Comparison of ENCODE assay signal across 19 cellular contexts in genomic region chr6:18053071-18053475, GRCh38.
DNase-seq lines count a peak whose midpoint lies in the region; ATAC-seq and TF ChIP-seq lines count a peak whose summit lies in the region.
"Had no signal": no experiment of that assay in that cellular context is flagged by ENCODE, and none has a peak within 500 bp of the region (broad histone marks: within the 10 kb centered on the region; RNA-seq: fewer than 3 reads in every experiment).

No MANE protein-coding gene starts in this region.

- H3K4me1 ChIP-seq in PC-9 (replicated peaks; ENCODE audit: insufficient read depth): peaks cover 47% of the 10 kb centered on the region
- H3K4me1 ChIP-seq: right atrium auricular region, SJCRH30 had no signal

- peaks cover 8% of the 10 kb centered on the region for H3K9me3 Mint-ChIP-seq in progenitor cell of endocrine pancreas (ENCODE audit: low read depth)
- H3K9me3 Mint-ChIP-seq: activated naive CD8-positive, alpha-beta T cell treated with anti-CD3 and anti-CD28 coated beads for 36 hours; naive thymus-derived CD8-positive, alpha-beta T cell; stimulated activated memory B cell treated with anti-CD40 and anti-IgM and Interleukin-4, amounts not matched to agents 10 μg/mL and 1 μg/mL and 100 μg/mL, for 72 hours had no signal

- DNase-seq in Daoy (ENCODE audit: low read depth) (peak; percentile 10), PC-9 (peak; percentile 32 to 93), fibroblast of mammary gland (ENCODE audit: low read depth) (peak; percentile 64), progenitor cell of endocrine pancreas (ENCODE audit: low spot score, unreplicated experiment) (no peak), NCI-H2107 treated with DMSO at 0.1 percent for 48 hours (lab: John Stamatoyannopoulos, UW; ENCODE audit: unreplicated experiment) (no peak), NCI-H2107 (lab: John Stamatoyannopoulos, UW) (no peak)
- no peak for DNase-seq in stimulated activated naive CD8-positive, alpha-beta T cell treated with anti-CD3 and anti-CD28 coated beads, Interleukin-15, Interleukin-2, amounts not matched to agents 100 U/mL and 50 U/mL, for 24 hours
- DNase-seq: activated naive CD8-positive, alpha-beta T cell treated with anti-CD3 and anti-CD28 coated beads for 36 hours; cerebellar nuclear complex; islet precursor cell; naive thymus-derived CD8-positive, alpha-beta T cell; NCI-H1048; NCI-H774; SJCRH30; stimulated activated CD4-positive, alpha-beta T cell treated with anti-CD3 and anti-CD28 coated beads, Interleukin-4, amount 100 ng/mL, for 1 hour had no signal

- no peaks in the 10 kb centered on the region for H4K20me1 ChIP-seq in PC-9 (ENCODE audit: insufficient read depth)

- TF ChIP-seq CTCF in PC-9 (conservative IDR thresholded peaks at IDR 0.05) (no peak), fibroblast of mammary gland (conservative IDR thresholded peaks at IDR 0.05; ENCODE audit: control insufficient read depth, insufficient read depth, low read depth, low read length) (no peak), progenitor cell of endocrine pancreas (IDR thresholded peaks at IDR 0.05; ENCODE audit: unreplicated experiment) (no peak)

- H3K4me1 Mint-ChIP-seq in progenitor cell of endocrine pancreas (ENCODE audit: low read depth): peaks cover 34% of the 10 kb centered on the region
- H3K4me1 Mint-ChIP-seq: activated naive CD8-positive, alpha-beta T cell treated with anti-CD3 and anti-CD28 coated beads for 36 hours; naive thymus-derived CD8-positive, alpha-beta T cell had no signal

- no peaks in the 10 kb centered on the region for H3K9me2 ChIP-seq in PC-9 (ENCODE audit: insufficient read depth)

- no TSS peak for BruUV-seq in PC-9 (replicated peaks; lab: Mats Ljungman, UMichigan)

- peaks cover 40% of the 10 kb centered on the region for H3F3A ChIP-seq in PC-9 (ENCODE audit: insufficient read depth, low read depth)

- intact Hi-C loops in PC-9 (cut with micrococcal nuclease; ENCODE audit: unreplicated experiment): loop anchor here (1.0 kb wide), 2 partner anchors 10 to 60 kb away; no protein-coding TSS in a partner anchor

- H3K36me3 Mint-ChIP-seq in progenitor cell of endocrine pancreas (ENCODE audit: insufficient read depth): no peaks in the 10 kb centered on the region
- H3K36me3 Mint-ChIP-seq: activated naive CD8-positive, alpha-beta T cell treated with anti-CD3 and anti-CD28 coated beads for 36 hours; naive thymus-derived CD8-positive, alpha-beta T cell; stimulated activated memory B cell treated with anti-CD40 and anti-IgM and Interleukin-4, amounts not matched to agents 10 μg/mL and 1 μg/mL and 100 μg/mL, for 72 hours had no signal

- H3K79me2 ChIP-seq in PC-9 (ENCODE audit: low read depth): no peaks in the 10 kb centered on the region

- peak overlapping the region; percentile 79 for H3K27ac ChIP-seq in PC-9
- H3K27ac ChIP-seq: right atrium auricular region, SJCRH30 had no signal

- no peaks in the 10 kb centered on the region for H3K9me3 ChIP-seq in PC-9 (ENCODE audit: insufficient read depth, low read depth)
- H3K9me3 ChIP-seq: right atrium auricular region, SJCRH30 had no signal

- CTCF ChIA-PET in PC-9 (lab: Charles Lee): no interaction called here

- H3K36me3 ChIP-seq in PC-9 (ENCODE audit: low read depth): no peaks in the 10 kb centered on the region
- H3K36me3 ChIP-seq: right atrium auricular region, SJCRH30 had no signal

- H3K27ac Mint-ChIP-seq in progenitor cell of endocrine pancreas: peak overlapping the region; percentile 19
- H3K27ac Mint-ChIP-seq: activated naive CD8-positive, alpha-beta T cell treated with anti-CD3 and anti-CD28 coated beads for 36 hours; naive thymus-derived CD8-positive, alpha-beta T cell; stimulated activated memory B cell treated with anti-CD40 and anti-IgM and Interleukin-4, amounts not matched to agents 10 μg/mL and 1 μg/mL and 100 μg/mL, for 72 hours had no signal

- H3K4me2 ChIP-seq in PC-9: peak overlapping the region; percentile 77

- no peaks in the 10 kb centered on the region for H3K27me3 ChIP-seq in PC-9 (ENCODE audit: insufficient read depth, low read depth)
- H3K27me3 ChIP-seq: right atrium auricular region, SJCRH30 had no signal

- H3K27me3 Mint-ChIP-seq in progenitor cell of endocrine pancreas: peaks cover 6% of the 10 kb centered on the region

- H3K4me3 ChIP-seq in PC-9: peak overlapping the region; percentile 40; the same call in 1 of the 2 replicates
- H3K4me3 ChIP-seq in fibroblast of mammary gland (ENCODE audit: control insufficient read depth, low read depth, low read length): no peak overlapping the region
- H3K4me3 ChIP-seq: right atrium auricular region, SJCRH30 had no signal

- peak overlapping the region; percentile 54; the same call in 1 of the 2 replicates for H2AFZ ChIP-seq in PC-9

- POLR2A ChIA-PET in PC-9 (lab: Charles Lee; ENCODE audit: unreplicated experiment): no interaction called here

- no peak overlapping the region for H3K4me3 Mint-ChIP-seq in progenitor cell of endocrine pancreas (ENCODE audit: low read depth)
- H3K4me3 Mint-ChIP-seq: activated naive CD8-positive, alpha-beta T cell treated with anti-CD3 and anti-CD28 coated beads for 36 hours; naive thymus-derived CD8-positive, alpha-beta T cell; stimulated activated memory B cell treated with anti-CD40 and anti-IgM and Interleukin-4, amounts not matched to agents 10 μg/mL and 1 μg/mL and 100 μg/mL, for 72 hours had no signal

- no peak for ATAC-seq in HG03432 (IDR thresholded peaks at IDR 0.05; ENCODE audit: unreplicated experiment)
- no peak for ATAC-seq in stimulated activated naive CD8-positive, alpha-beta T cell treated with anti-CD3 and anti-CD28 coated beads, Interleukin-15, Interleukin-2, amounts not matched to agents 100 U/mL and 50 U/mL, for 24 hours
- ATAC-seq: HCT116; naive thymus-derived CD8-positive, alpha-beta T cell; stimulated activated memory B cell treated with anti-CD40 and anti-IgM and Interleukin-4, amounts not matched to agents 10 μg/mL and 1 μg/mL and 100 μg/mL, for 72 hours had no signal

Comparison
In these comparisons a context has a peak if more than half of its experiments do, and no peak if none do; other contexts are left out.
1. DNase-seq: peak in Daoy (single experiment), PC-9 (2 of 2) and fibroblast of mammary gland (single experiment); none in progenitor cell of endocrine pancreas (single experiment), NCI-H2107 treated with DMSO at 0.1 percent for 48 hours (single experiment), stimulated activated naive CD8-positive, alpha-beta T cell treated with anti-CD3 and anti-CD28 coated beads, Interleukin-15, Interleukin-2, amounts not matched to agents 100 U/mL and 50 U/mL, for 24 hours (single experiment) and NCI-H2107 (single experiment).